ENCODE assay signal across 13 cellular contexts in the genomic region with DNA sequence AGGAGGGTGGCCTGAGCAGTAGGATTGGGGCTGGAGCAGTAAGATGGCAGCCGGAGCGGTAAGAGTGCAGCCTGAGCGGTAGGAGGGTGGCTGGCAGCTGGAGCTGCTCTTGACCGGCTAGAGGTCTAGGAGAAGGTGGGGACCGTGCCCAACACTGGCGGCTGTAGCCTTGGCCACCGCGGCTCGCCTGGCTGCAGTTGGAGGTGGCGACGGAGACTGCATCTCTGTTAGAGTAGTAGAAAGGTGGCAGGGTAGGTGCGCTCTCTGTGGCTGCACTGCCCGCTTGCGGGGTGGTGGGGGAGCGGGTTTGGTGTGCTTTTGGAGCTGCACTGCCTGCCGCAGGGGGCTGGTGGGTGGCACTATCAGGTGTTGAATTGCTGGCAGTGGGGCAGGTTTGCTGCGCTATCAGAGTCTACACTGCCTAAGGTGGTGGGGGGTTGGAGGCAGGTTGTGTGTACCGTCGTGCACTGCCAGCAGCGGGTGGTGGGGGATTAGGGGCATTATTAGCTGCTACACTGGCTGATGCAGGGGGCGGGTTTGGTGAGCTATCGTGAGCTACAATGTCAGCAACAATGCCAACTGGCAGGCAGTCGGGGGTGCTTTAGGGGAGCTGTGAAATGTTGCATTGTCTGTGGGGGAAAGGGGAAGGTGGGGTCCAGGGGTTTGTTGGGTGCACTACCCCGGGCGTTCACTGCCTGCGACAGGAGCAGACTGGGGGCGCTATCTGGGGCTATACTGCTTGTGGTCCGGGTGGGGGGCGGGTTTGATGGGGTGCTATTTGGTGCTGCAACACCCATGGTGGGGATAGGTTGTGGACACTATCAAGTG.
DNase-seq lines count a peak whose midpoint lies in the region; ATAC-seq lines count a peak whose summit lies in the region.
"Had no signal": no experiment of that assay in that cellular context is flagged by ENCODE, and none has a peak within 500 bp of the region (broad histone marks: within the 10 kb centered on the region; RNA-seq: fewer than 3 reads in every experiment).

No MANE protein-coding gene starts in this region.

- no peak overlapping the region for H3K9ac ChIP-seq in HUES48 (ENCODE audit: low read depth, low read length)

- DNase-seq in AG08395 (ENCODE audit: low spot score) = peak; percentile 27
- peak; percentile 40 for DNase-seq in germinal center (ENCODE audit: low spot score)
- peak; percentile 14 for DNase-seq in mucosa of gallbladder (ENCODE audit: low spot score)
- DNase-seq in NCI-H2171 treated with DMSO at 0.1 percent for 48 hours (lab: John Stamatoyannopoulos, UW) = no peak
- DNase-seq in COLO668 (lab: John Stamatoyannopoulos, UW; ENCODE audit: unreplicated experiment) = no peak
- DNase-seq in NCI-H128 (lab: John Stamatoyannopoulos, UW; ENCODE audit: unreplicated experiment) = no peak
- DNase-seq: DMS53; NCI-H226; OCI-M1; stimulated activated CD4-positive, alpha-beta T cell treated with anti-CD3 and anti-CD28 coated beads, Interleukin-15, amount 100 ng/mL, for 24 hours had no signal

- H3K27me3 ChIP-seq in HUES48 (ENCODE audit: control insufficient read depth, insufficient read depth, low read length) = no peaks in the 10 kb centered on the region
- H3K27me3 ChIP-seq: ovary had no signal

- ATAC-seq in HG02938 (IDR thresholded peaks at IDR 0.05; ENCODE audit: unreplicated experiment) = no peak

- H3K4me1 ChIP-seq in HUES48 (ENCODE audit: control insufficient read depth, insufficient read depth, low read length) = no peaks in the 10 kb centered on the region

- no peak overlapping the region for H3K27ac ChIP-seq in HUES48 (ENCODE audit: low read depth, low read length)
- H3K27ac ChIP-seq: ovary had no signal

- H3K36me3 ChIP-seq in HUES48 (ENCODE audit: control insufficient read depth, insufficient read depth, low read length) = no peaks in the 10 kb centered on the region
- H3K36me3 ChIP-seq: ovary had no signal

- H3K9me3 ChIP-seq in HUES48 (ENCODE audit: control insufficient read depth, insufficient read depth, low read length) = peaks cover 58% of the 10 kb centered on the region

- H3K4me3 ChIP-seq in HUES48 (ENCODE audit: low read depth, low read length) = peak overlapping the region; percentile 32; the same call in 1 of the 2 replicates
- H3K4me3 ChIP-seq: ovary had no signal

Comparison
In these comparisons a context has a peak if more than half of its experiments do, and no peak if none do; other contexts are left out.
1. DNase-seq: peak in AG08395 (single experiment), germinal center (single experiment) and mucosa of gallbladder (single experiment); none in NCI-H2171 treated with DMSO at 0.1 percent for 48 hours (single experiment), COLO668 (single experiment) and NCI-H128 (single experiment).